ENCODE assay signal across 8 cellular contexts in the genomic region with DNA sequence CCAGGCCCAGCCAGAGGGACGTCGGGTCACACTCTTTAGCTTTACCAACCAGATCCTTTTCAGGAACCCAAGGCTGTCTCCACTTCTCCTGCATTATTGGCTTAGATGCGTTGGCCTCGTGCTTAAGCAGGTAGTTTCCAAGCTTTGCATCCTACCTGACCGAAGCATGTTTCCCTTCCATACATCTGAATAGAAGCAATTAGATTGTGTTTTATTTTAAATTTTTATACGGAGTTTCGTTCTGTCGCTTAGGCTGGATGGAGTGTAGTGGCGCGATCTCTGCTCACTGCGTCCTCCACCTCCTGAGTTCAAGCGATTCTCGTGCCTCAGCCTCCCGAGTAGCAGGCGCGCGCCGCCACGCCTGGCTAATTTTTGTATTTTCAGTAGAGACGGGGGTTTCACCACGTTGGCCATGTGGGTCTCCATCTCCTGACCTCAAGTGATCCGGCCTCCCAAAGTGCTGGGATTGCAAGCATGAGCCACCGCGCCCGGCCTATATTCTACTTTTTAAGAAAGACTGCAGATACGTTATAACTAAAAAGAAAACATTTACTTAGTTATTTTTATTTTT.
DNase-seq lines count a peak whose midpoint lies in the region; ATAC-seq and TF ChIP-seq lines count a peak whose summit lies in the region.

No MANE protein-coding gene starts in this region.

- TF ChIP-seq CTCF in GM06990 (IDR thresholded peaks at IDR 0.05; ENCODE audit: insufficient read depth, low read length, poor library complexity, severe bottlenecking) (no peak), SU-DHL-6 (IDR thresholded peaks at IDR 0.05; ENCODE audit: insufficient read depth, low read length, poor library complexity, severe bottlenecking) (no peak), neutrophil (IDR thresholded peaks at IDR 0.05) (no peak)

- peak; percentile 14 for ATAC-seq in HG02610 (IDR thresholded peaks at IDR 0.05; ENCODE audit: unreplicated experiment)
- no peak for ATAC-seq in GM21528 (IDR thresholded peaks at IDR 0.05; ENCODE audit: low FRiP score, unreplicated experiment)
- ATAC-seq in GM18498 (IDR thresholded peaks at IDR 0.05; ENCODE audit: unreplicated experiment): no peak

- peaks cover 8 to 14% of the 10 kb centered on the region in 2 experiments for H3K4me1 ChIP-seq in neutrophil (ENCODE audit: control insufficient read depth in 1 of 2, insufficient read depth in 1 of 2, low read depth in 1 of 2, low read length in 1 of 2)

- H3K79me2 ChIP-seq in SU-DHL-6 (ENCODE audit: insufficient read depth, low read length): no peaks in the 10 kb centered on the region

- H3K9ac ChIP-seq in SU-DHL-6 (ENCODE audit: low read length): peak overlapping the region; percentile 58; the same call in 1 of the 2 replicates

- H2AFZ ChIP-seq in SU-DHL-6 (ENCODE audit: low read depth, low read length, severe bottlenecking): peak overlapping the region; percentile 96

- H3F3A ChIP-seq in SU-DHL-6 (ENCODE audit: insufficient read depth): no peaks in the 10 kb centered on the region

- DNase-seq in GM06990 (ENCODE audit: extremely low read depth, insufficient read length) (no peak), fibroblast of gingiva (ENCODE audit: low read depth) (peak; percentile 9), COLO829 (ENCODE audit: low spot score) (no peak)

- H3K4me3 ChIP-seq in GM06990 (replicated peaks; ENCODE audit: low read depth, low read length) (peak overlapping the region; percentile 61), SU-DHL-6 (ENCODE audit: insufficient read depth, low read length, poor library complexity, severe bottlenecking) (peak overlapping the region; percentile 81), neutrophil (ENCODE audit: low read depth in 1 of 2, low read length in 1 of 2) (peak overlapping the region; percentile 65 to 67)

- no peaks in the 10 kb centered on the region for H4K20me1 ChIP-seq in SU-DHL-6 (ENCODE audit: low read depth, low read length)

- no peaks in the 10 kb centered on the region for H3K36me3 ChIP-seq in GM06990 (ENCODE audit: control insufficient read depth, insufficient read depth, low read length)
- no peaks in the 10 kb centered on the region for H3K36me3 ChIP-seq in SU-DHL-6 (ENCODE audit: low read length)
- H3K36me3 ChIP-seq in neutrophil: no peaks in the 10 kb centered on the region

- no peaks in the 10 kb centered on the region for H3K9me2 ChIP-seq in SU-DHL-6 (replicated peaks; ENCODE audit: insufficient read depth, low read length)

- H3K9me3 ChIP-seq in SU-DHL-6 (ENCODE audit: insufficient read depth, low read length): no peaks in the 10 kb centered on the region
- H3K9me3 ChIP-seq in neutrophil: no peaks in the 10 kb centered on the region

- H3K27me3 ChIP-seq in GM06990 (replicated peaks; ENCODE audit: control insufficient read depth, insufficient read depth, low read length) (peaks cover 2% of the 10 kb centered on the region; the same call in 1 of the 2 replicates), SU-DHL-6 (ENCODE audit: low read length) (no peaks in the 10 kb centered on the region), neutrophil (peaks cover 61% of the 10 kb centered on the region)

- H3K27ac ChIP-seq in SU-DHL-6 (ENCODE audit: low read depth, low read length): no peak overlapping the region
- peak overlapping the region; percentile 66 for H3K27ac ChIP-seq in neutrophil

- peak overlapping the region; percentile 95 for H3K4me2 ChIP-seq in SU-DHL-6 (ENCODE audit: low read depth, low read length, poor library complexity, severe bottlenecking)
